In genomic region chr11:27362032-27362431, GRCh38 we compare ENCODE assay signal across 10 cellular contexts. TPM values are rescaled to one million over a fixed set of nuclear protein-coding genes. Genes with fewer than 3 reads are reported as not detected.
DNase-seq lines count a peak whose midpoint lies in the region; ATAC-seq and TF ChIP-seq lines count a peak whose summit lies in the region.
"Had no signal": no experiment of that assay in that cellular context is flagged by ENCODE, and none has a peak within 500 bp of the region (broad histone marks: within the 10 kb centered on the region; RNA-seq: fewer than 3 reads in every experiment).

No MANE protein-coding gene starts in this region.

- intact Hi-C loops in Calu3 (cut with micrococcal nuclease; ENCODE audit: unreplicated experiment), result loop anchor here (2.0 to 5.0 kb wide), 3 partner anchors 27 to 180 kb away; no protein-coding TSS in a partner anchor

- H3K9ac ChIP-seq in Karpas-422 (ENCODE audit: low read length), result peak overlapping the region; percentile 93

- H2AFZ ChIP-seq in Karpas-422 (ENCODE audit: low read length), result peak overlapping the region; percentile 82

- H3K27ac Mint-ChIP-seq in Calu3 (ENCODE audit: unreplicated experiment) (peak overlapping the region; percentile 82), naive B cell (peak overlapping the region in 1 of 6 donors; percentile 42)

- H3K4me3 ChIP-seq in Karpas-422 (ENCODE audit: low read length) (peak overlapping the region; percentile 94), astrocyte of the cerebellum (ENCODE audit: low read depth, low read length) (peak overlapping the region; percentile 69)

- POLR2A ChIA-PET in RWPE1 (lab: Yijun Ruan, JAX; ENCODE audit: low non-redundant PET), result no interaction called here

- ATAC-seq in naive B cell (ENCODE audit: low read depth in 2 of 2), result no peak

- no peaks in the 10 kb centered on the region for H3K27me3 ChIP-seq in Karpas-422 (ENCODE audit: low read length)
- H3K27me3 ChIP-seq: tibial artery had no signal

- no peaks in the 10 kb centered on the region for H3K36me3 ChIP-seq in Karpas-422 (ENCODE audit: insufficient read depth, low read length)
- H3K36me3 ChIP-seq: tibial artery had no signal

- no peaks in the 10 kb centered on the region for H3K9me3 Mint-ChIP-seq in Calu3 (ENCODE audit: low read depth, unreplicated experiment)
- no peaks in the 10 kb centered on the region for H3K9me3 Mint-ChIP-seq in naive B cell

- H3K4me2 ChIP-seq in Karpas-422 (ENCODE audit: low read depth, low read length, poor library complexity, severe bottlenecking), result peak overlapping the region; percentile 95

- TF ChIP-seq CTCF in Calu3 (IDR thresholded peaks at IDR 0.05; ENCODE audit: unreplicated experiment), result no peak
- TF ChIP-seq CTCF in astrocyte of the cerebellum (IDR thresholded peaks at IDR 0.05; ENCODE audit: low read depth, low read length, missing control alignments), result no peak
- TF ChIP-seq CTCF in RWPE1 (conservative IDR thresholded peaks at IDR 0.05; ENCODE audit: low read depth), result no peak

- H3K27ac ChIP-seq in Karpas-422 (ENCODE audit: low read length) (no peak overlapping the region), RWPE1 (no peak overlapping the region)

- H3K36me3 Mint-ChIP-seq in Calu3 (ENCODE audit: insufficient read depth, unreplicated experiment) (peaks cover 16% of the 10 kb centered on the region), naive B cell (no peaks in the 10 kb centered on the region)

- H3K4me1 ChIP-seq in Karpas-422 (ENCODE audit: low read length), result peaks cover 30% of the 10 kb centered on the region

- CTCF ChIA-PET in Calu3 (lab: Charles Lee) (no interaction called here), RWPE1 (lab: Yijun Ruan, JAX) (no interaction called here)

- no peaks in the 10 kb centered on the region for H3K9me3 ChIP-seq in Karpas-422 (ENCODE audit: low read length)
- H3K9me3 ChIP-seq: tibial artery had no signal

- no TSS peak for BruUV-seq in Calu3 (replicated peaks; lab: Mats Ljungman, UMichigan)

- H3K27me3 Mint-ChIP-seq in Calu3 (ENCODE audit: unreplicated experiment) (no peaks in the 10 kb centered on the region), naive B cell (no peaks in the 10 kb centered on the region)

- DNase-seq in Calu3, result no peak
- DNase-seq in Karpas-422, result no peak
- no peak for DNase-seq in astrocyte of the cerebellum (ENCODE audit: low read depth)
- DNase-seq in naive B cell, result no peak
- no peak for DNase-seq in iPS-NIHi11 (ENCODE audit: low spot score)
- no peak for DNase-seq in activated CD4-positive, alpha-beta T cell treated with anti-CD3 and anti-CD28 coated beads, Interleukin-2, amount 50 U/mL, for 48 hours
- no peak for DNase-seq in RWPE1 (ENCODE audit: low spot score)
- DNase-seq in DMS114 treated with DMSO at 0.1 percent for 48 hours (lab: John Stamatoyannopoulos, UW; ENCODE audit: unreplicated experiment), result no peak
- DNase-seq: NCI-H1694 had no signal

- no peaks in the 10 kb centered on the region for H3K9me2 ChIP-seq in Karpas-422 (replicated peaks; ENCODE audit: insufficient read depth, low read length)

- in situ Hi-C loops in astrocyte of the cerebellum (cut with HindIII; ENCODE audit: low sequenced_read_pairs), result no loop called here

- H3K4me1 Mint-ChIP-seq in Calu3 (ENCODE audit: low read depth, unreplicated experiment), result peaks cover 45% of the 10 kb centered on the region
- peaks cover 13 to 25% (median 17%) of the 10 kb centered on the region in 3 donors for H3K4me1 Mint-ChIP-seq in naive B cell

- H3K79me2 ChIP-seq in Karpas-422 (ENCODE audit: low read length), result peaks cover 54% of the 10 kb centered on the region

- no peaks in the 10 kb centered on the region for H4K20me1 ChIP-seq in Karpas-422 (ENCODE audit: insufficient read depth, low read depth, low read length)

- peak overlapping the region; percentile 97 for H3K4me3 Mint-ChIP-seq in Calu3 (ENCODE audit: low read depth, unreplicated experiment)
- H3K4me3 Mint-ChIP-seq in naive B cell, result peak overlapping the region in 7 of 8 donors; percentile 86 to 95 (median 92)

RNA-seq across cellular contexts. Expression of gene CCDC34, which starts 1.0 kb away (rescaled TPM):
- total RNA-seq in Calu3 (2022), result 17.6 and 21.6 TPM in 2 replicates
- total RNA-seq in Karpas-422 (2014; rRNA removed; shearing (Covaris generic); ENCODE audit: low replicate concordance), result 10.2 and 11.7 TPM in 2 replicates
- 1 to 10 TPM; 1.3 to 1.9 (median 1.6) TPM for polyA plus RNA-seq in naive B cell (ENCODE audit: low read depth in 6 of 6)
